19 cellular contexts compared by ENCODE assay signal in genomic region chr13:113625965-113626661, GRCh38. TPM values are rescaled to one million over a fixed set of nuclear protein-coding genes. Genes with fewer than 3 reads are reported as not detected.
DNase-seq lines count a peak whose midpoint lies in the region; ATAC-seq, FAIRE-seq and TF ChIP-seq lines count a peak whose summit lies in the region.
"Had no signal": no experiment of that assay in that cellular context is flagged by ENCODE, and none has a peak within 500 bp of the region (broad histone marks: within the 10 kb centered on the region; RNA-seq: fewer than 3 reads in every experiment).

No MANE protein-coding gene starts in this region.

- in situ Hi-C loops in astrocyte of the spinal cord (cut with HindIII; ENCODE audit: low sequenced_read_pairs) = no loop called here
- in situ Hi-C loops in gastrocnemius medialis (cut with MboI; ENCODE audit: low sequenced_read_pairs in 4 of 4) = no loop called here

- peaks cover 57 to 88% (median 75%) of the 10 kb centered on the region in 3 experiments for H3K36me3 Mint-ChIP-seq in H9 (ENCODE audit: insufficient read depth in 1 of 3, low read depth in 3 of 3)

- H3K9me3 Mint-ChIP-seq in H9 = peaks cover 14 to 18% of the 10 kb centered on the region in 2 experiments
- H3K9me3 Mint-ChIP-seq: activated B cell treated with CpG ODN at 0.5 μM for 24 hours had no signal

- H2BK12ac ChIP-seq in H9 (ENCODE audit: insufficient read length, low read depth, low read length) = no peak overlapping the region

- H3K4ac ChIP-seq in H9 (ENCODE audit: low read depth, low read length) = no peak overlapping the region

- no peak overlapping the region for H2AK5ac ChIP-seq in H9 (ENCODE audit: insufficient read length, low read length)

- no peak for FAIRE-seq in RCC 7860 (lab: Jason Lieb, UNC)
- FAIRE-seq: GM18507, urothelium cell line had no signal

- H3T11ph ChIP-seq in H9 (ENCODE audit: low read length) = no peak overlapping the region

- no CpG with 5 or more reads among the region's 20 CpGs for WGBS in H9 (ENCODE audit: extremely low coverage, insufficient read length, low lambda C conversion rate)

- H3K4me3 ChIP-seq in A673 (ENCODE audit: low read depth, low read length, poor library complexity, severe bottlenecking) (no peak overlapping the region), astrocyte of the spinal cord (ENCODE audit: low read depth, low read length) (no peak overlapping the region), gastrocnemius medialis (no peak overlapping the region)
- H3K4me3 ChIP-seq: lung, ovary had no signal

- POLR2A ChIA-PET in A673 (lab: Charles Lee; ENCODE audit: low non-redundant PET) (no interaction called here), RWPE1 (lab: Yijun Ruan, JAX; ENCODE audit: low non-redundant PET) (no interaction called here)

- peak overlapping the region; percentile 60 for H3K27ac ChIP-seq in A673 (ENCODE audit: low read depth, low read length, poor library complexity, severe bottlenecking)
- no peak overlapping the region for H3K27ac ChIP-seq in H9 (ENCODE audit: insufficient read length, low read depth, low read length)
- H3K27ac ChIP-seq in gastrocnemius medialis = no peak overlapping the region
- no peak overlapping the region for H3K27ac ChIP-seq in RWPE1
- H3K27ac ChIP-seq: ovary had no signal

- H3K4me2 ChIP-seq in H9 (ENCODE audit: insufficient read depth, insufficient read length, low read length) = no peak overlapping the region

- H3K4me1 Mint-ChIP-seq in H9 = 0 out of 4 replicates have a peak, but pooled peaks cover 0 to 2% of the 10 kb centered on the region in 2 experiments
- H3K4me1 Mint-ChIP-seq: activated B cell treated with CpG ODN at 0.5 μM for 24 hours had no signal

- no peak overlapping the region for H2BK120ac ChIP-seq in H9 (ENCODE audit: low read depth, low read length, poor library complexity, severe bottlenecking)

- H3K27me3 ChIP-seq in A673 (replicated peaks; ENCODE audit: insufficient read depth, low read depth, low read length, poor library complexity) (no peaks in the 10 kb centered on the region), H9 (ENCODE audit: insufficient read depth, low read length) (no peaks in the 10 kb centered on the region), gastrocnemius medialis (no peaks in the 10 kb centered on the region)
- H3K27me3 ChIP-seq: ovary had no signal

- H2BK5ac ChIP-seq in H9 (ENCODE audit: insufficient read length, low read length) = no peak overlapping the region

- no peak overlapping the region for H3K18ac ChIP-seq in H9 (ENCODE audit: insufficient read length, low read depth, low read length)

- H3K4me1 ChIP-seq in A673 (ENCODE audit: insufficient read depth, low read length, poor library complexity, severe bottlenecking) = peaks cover 8% of the 10 kb centered on the region
- H3K4me1 ChIP-seq in H9 (ENCODE audit: insufficient read depth, low read length) = no peaks in the 10 kb centered on the region
- H3K4me1 ChIP-seq in gastrocnemius medialis = no peaks in the 10 kb centered on the region

- H3K4me3 Mint-ChIP-seq in H9 = no peak overlapping the region
- H3K4me3 Mint-ChIP-seq: activated B cell treated with CpG ODN at 0.5 μM for 24 hours had no signal

- H3K9me3 ChIP-seq in A673 (ENCODE audit: low read depth, low read length, poor library complexity, severe bottlenecking) = no peaks in the 10 kb centered on the region
- no peaks in the 10 kb centered on the region for H3K9me3 ChIP-seq in H9 (ENCODE audit: control insufficient read depth, low read depth, low read length)
- no peaks in the 10 kb centered on the region for H3K9me3 ChIP-seq in gastrocnemius medialis
- H3K9me3 ChIP-seq: ovary had no signal

- H3K27me3 Mint-ChIP-seq in H9 (ENCODE audit: low read depth) = no peaks in the 10 kb centered on the region; the same call in 1 of the 2 replicates
- H3K27me3 Mint-ChIP-seq: activated B cell treated with CpG ODN at 0.5 μM for 24 hours had no signal

- H2BK20ac ChIP-seq in H9 (ENCODE audit: low read depth, low read length, poor library complexity, severe bottlenecking) = no peak overlapping the region

- no peak for TF ChIP-seq POLR2A in gastrocnemius medialis (IDR thresholded peaks at IDR 0.05)

- no peak overlapping the region for H3K56ac ChIP-seq in H9 (ENCODE audit: insufficient read length, low read depth, low read length)

- DNase-seq in A673 (ENCODE audit: low spot score) (peak; percentile 43), H9 (no peak), astrocyte of the spinal cord (ENCODE audit: low read depth, low spot score) (peak; percentile 17), left kidney (ENCODE audit: low read depth, low spot score) (peak; percentile 26), gastrocnemius medialis (no peak), RCC 7860 (ENCODE audit: low spot score) (no peak), RWPE1 (ENCODE audit: low spot score) (no peak), GM19238 (ENCODE audit: insufficient read length, low spot score) (no peak)
- DNase-seq: activated B cell treated with CpG ODN at 0.5 μM for 24 hours; activated CD8-positive, alpha-beta memory T cell treated with anti-CD3 and anti-CD28 coated beads, Interleukin-2, amount 50 U/mL, for 48 hours; DND-41; hippocampal formation; KG1; NCI-H2029 treated with DMSO at 0.1 percent for 48 hours; NK-92 treated with Interleukin-12 subunit alpha and Interleukin-12 subunit beta, amount 100 ng/mL, for 24 hours had no signal

- no peak overlapping the region for H4K8ac ChIP-seq in H9 (replicated peaks; ENCODE audit: insufficient read length, low read depth, low read length)

- no peaks in the 10 kb centered on the region for H3K79me1 ChIP-seq in H9 (ENCODE audit: insufficient read depth, low read depth, low read length, poor library complexity, severe bottlenecking)

- no peaks in the 10 kb centered on the region; the same call in 1 of the 2 replicates for H3K79me2 ChIP-seq in H9 (ENCODE audit: insufficient read depth, low read length)

- intact Hi-C loops in A673 (cut with micrococcal nuclease; ENCODE audit: unreplicated experiment) (no loop called here), gastrocnemius medialis (cut with DNase I; ENCODE audit: low total_unique reads) (no loop called here)

- H2AFZ ChIP-seq in H9 (ENCODE audit: low read length) = no peak overlapping the region

- no peak overlapping the region for H3K9ac ChIP-seq in H9 (ENCODE audit: extremely low read depth, insufficient read length, low read length)

- TF ChIP-seq CTCF in A673 (conservative IDR thresholded peaks at IDR 0.05; ENCODE audit: low read depth, low read length) (no peak), H9 (conservative IDR thresholded peaks at IDR 0.05) (no peak), astrocyte of the spinal cord (IDR thresholded peaks at IDR 0.05; ENCODE audit: low read depth, low read length) (no peak), gastrocnemius medialis (IDR thresholded peaks at IDR 0.05 in 4 of 5, conservative IDR thresholded peaks at IDR 0.05 in 1 of 5) (no peak), RWPE1 (conservative IDR thresholded peaks at IDR 0.05; ENCODE audit: low read depth) (no peak)

- CTCF ChIA-PET in A673 (lab: Charles Lee) (no interaction called here), RWPE1 (lab: Yijun Ruan, JAX) (interaction anchor here (0.7 kb wide), 1 partner anchor 230 kb away, joined by 3 read pairs; no protein-coding TSS in a partner anchor)

- no peak overlapping the region for H2BK15ac ChIP-seq in H9 (ENCODE audit: low read depth, low read length)

- no peak overlapping the region for H4K91ac ChIP-seq in H9 (ENCODE audit: insufficient read length, low read depth, low read length)

- H4K5ac ChIP-seq in H9 (ENCODE audit: insufficient read length, low read depth, low read length) = no peak overlapping the region

- H3K14ac ChIP-seq in H9 (ENCODE audit: insufficient read depth, low read length) = no peak overlapping the region

- no peak overlapping the region for H3K23ac ChIP-seq in H9 (ENCODE audit: insufficient read length, low read depth, low read length)

- H3K36me3 ChIP-seq in A673 (ENCODE audit: insufficient read depth, low read length, poor library complexity, severe bottlenecking) = peaks cover 24% of the 10 kb centered on the region
- H3K36me3 ChIP-seq in gastrocnemius medialis = no peaks in the 10 kb centered on the region
- H3K36me3 ChIP-seq: ovary had no signal

- H3K27ac Mint-ChIP-seq in H9 = peak overlapping the region in 2 of 3 experiments; percentile 10 to 78; a peak in 2 of 7 replicates
- H3K27ac Mint-ChIP-seq: activated B cell treated with CpG ODN at 0.5 μM for 24 hours had no signal

- H4K20me1 ChIP-seq in H9 (ENCODE audit: control insufficient read depth, insufficient read depth, insufficient read length) = no peaks in the 10 kb centered on the region

- no peak for ATAC-seq in gastrocnemius medialis

- no TSS peak for BruUV-seq in A673 (replicated peaks; lab: Mats Ljungman, UMichigan)

- H3K23me2 ChIP-seq in H9 (ENCODE audit: insufficient read length, low read depth, low read length, poor library complexity, severe bottlenecking) = no peaks in the 10 kb centered on the region

RNA-seq across cellular contexts. Expression of gene ATP4B, which starts 31.9 kb away (rescaled TPM):
- total RNA-seq in A673 (2021) = not detected in 2 replicates
- not detected in 2 replicates for total RNA-seq in H9 (2021)
- total RNA-seq in gastrocnemius medialis = not detected
- total RNA-seq: activated B cell treated with CpG ODN at 0.5 μM for 24 hours, lung had no signal

RNA-seq across cellular contexts. Expression of gene GRK1, which starts 40.9 kb away (rescaled TPM):
- total RNA-seq in A673 (2021) (not detected in 2 replicates), H9 (2021) (0.31 and 0.83 TPM in 2 replicates), gastrocnemius medialis (under 1 TPM in 1 of 4 donors, not detected in 3; 0.10 TPM)

RNA-seq across cellular contexts. Expression of gene TFDP1, which starts 41.6 kb away (rescaled TPM):
- 141 and 153 TPM in 2 replicates for total RNA-seq in A673 (2021)
- 109 and 111 TPM in 2 replicates for total RNA-seq in H9 (2021)
- total RNA-seq in gastrocnemius medialis = 10 to 100 TPM; 14.9 to 35.4 (median 29.1) TPM

Comparison
In these comparisons a context has a peak if more than half of its experiments do, and no peak if none do; other contexts are left out.
1. DNase-seq: peak in A673 (single experiment), astrocyte of the spinal cord (single experiment) and left kidney (single experiment); none in H9 (single experiment), gastrocnemius medialis (0 of 2), RCC 7860 (single experiment), RWPE1 (single experiment) and GM19238 (single experiment).